Comparison of ENCODE assay signal across 34 cellular contexts in genomic region chr10:215444-215843, GRCh38.
"Had no signal": no experiment of that assay in that cellular context is flagged by ENCODE, and none has a peak within 500 bp of the region (broad histone marks: within the 10 kb centered on the region; RNA-seq: fewer than 3 reads in every experiment).

No MANE protein-coding gene starts in this region.

- H3K4me1 ChIP-seq: ascending aorta, breast epithelium had no signal

- ATAC-seq: activated naive CD4-positive, alpha-beta T cell treated with anti-CD3 and anti-CD28 coated beads, Interleukin-2, amount 50 U/mL, for 72 hours; activated naive CD8-positive, alpha-beta T cell treated with anti-CD3 and anti-CD28 coated beads, Interleukin-2, amount 50 U/mL, for 24 hours; activated T-cell treated with anti-CD3 and anti-CD28 coated beads, Interleukin-2, amount 50 U/mL, for 4 hours; activated T-cell treated with anti-CD3 and anti-CD28 coated beads, Interleukin-2, amount 50 U/mL, for 72 hours; activated T-helper 17 cell treated with anti-CD3 and anti-CD28 coated beads, Interleukin-2, amount 50 U/mL, for 72 hours; body of pancreas had no signal

- FAIRE-seq: astrocyte, bronchial epithelial cell had no signal

- DNase-seq: activated effector memory CD4-positive, alpha-beta T cell treated with anti-CD3 and anti-CD28 coated beads, Interleukin-2, amount 50 U/mL, for 16 hours; activated effector memory CD4-positive, alpha-beta T cell treated with Interleukin-2 at 50 U/mL for 16 hours; activated gamma-delta T cell; activated gamma-delta T cell treated with Interleukin-2 at 50 U/mL for 16 hours; activated naive CD4-positive, alpha-beta T cell; activated naive CD4-positive, alpha-beta T cell treated with anti-CD3 and anti-CD28 coated beads for 36 hours; activated naive CD4-positive, alpha-beta T cell treated with anti-CD3 and anti-CD28 coated beads, Interleukin-2, amount 10 ng/mL, durations not matched to agents 7 days and 5 days; activated naive CD4-positive, alpha-beta T cell treated with anti-CD3 and anti-CD28 coated beads, Interleukin-2, amount 50 U/mL, for 16 hours; activated naive CD4-positive, alpha-beta T cell treated with Interleukin-2 at 50 U/mL for 16 hours; activated naive CD8-positive, alpha-beta T cell treated with anti-CD3 and anti-CD28 coated beads for 36 hours; activated naive CD8-positive, alpha-beta T cell treated with anti-CD3 and anti-CD28 coated beads, Interleukin-2, amount 10 ng/mL, durations not matched to agents 7 days and 5 days; activated naive CD8-positive, alpha-beta T cell treated with anti-CD3 and anti-CD28 coated beads, Interleukin-2, amount 50 U/mL, for 24 hours; activated T-cell treated with anti-CD3 and anti-CD28 coated beads, Interleukin-2, amount 50 U/mL, for 1 hour; activated T-cell treated with anti-CD3 and anti-CD28 coated beads, Interleukin-2, amount 50 U/mL, for 24 hours; activated T-cell treated with anti-CD3 and anti-CD28 coated beads, Interleukin-2, amount 50 U/mL, for 4 hours; activated T-cell treated with anti-CD3 and anti-CD28 coated beads, Interleukin-2, amount 50 U/mL, for 48 hours; activated T-cell treated with anti-CD3 and anti-CD28 coated beads, Interleukin-2, amount 50 U/mL, for 72 hours; adrenal gland; amniotic stem cell; amygdala; anterior cingulate cortex; aorta; body of pancreas; brain microvascular endothelial cell; caudate nucleus; central memory CD4-positive, alpha-beta T cell; cerebellar nuclear complex had no signal

- H3K36me3 ChIP-seq: adrenal gland, brain microvascular endothelial cell had no signal

- H3K9me3 ChIP-seq: adrenal gland, ascending aorta, body of pancreas, breast epithelium had no signal

- H3K27me3 ChIP-seq: adrenal gland, ascending aorta, body of pancreas, brain microvascular endothelial cell, breast epithelium, cardiac muscle cell had no signal

- H3K27ac ChIP-seq: adrenal gland, ascending aorta, body of pancreas, brain microvascular endothelial cell, breast epithelium, cardiac muscle cell had no signal

- H3K4me3 ChIP-seq: adrenal gland, ascending aorta, body of pancreas, breast epithelium, cardiac muscle cell had no signal
